In the genomic region with DNA sequence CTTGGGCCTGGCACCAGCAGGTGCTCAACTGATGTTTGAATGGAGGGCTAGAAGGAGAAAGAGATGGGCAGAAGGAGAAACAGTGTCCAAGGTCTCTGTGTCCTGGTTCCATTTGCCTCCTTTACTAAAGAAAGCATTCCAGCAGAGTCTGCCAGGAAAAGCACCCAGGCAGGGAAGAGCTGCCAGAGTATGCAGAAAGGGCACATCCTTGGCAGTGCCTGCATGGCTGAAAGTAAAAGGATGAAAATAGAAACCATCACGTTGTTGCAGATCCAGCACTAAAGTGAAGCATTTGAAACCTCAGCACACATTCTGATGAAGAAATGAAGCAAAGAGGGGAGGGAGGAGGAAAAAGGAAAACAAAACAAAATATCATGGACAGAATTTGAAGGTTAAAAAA, we compare ENCODE assay signal across 28 cellular contexts.
DNase-seq lines count a peak whose midpoint lies in the region; ATAC-seq and TF ChIP-seq lines count a peak whose summit lies in the region.
"Had no signal": no experiment of that assay in that cellular context is flagged by ENCODE, and none has a peak within 500 bp of the region (broad histone marks: within the 10 kb centered on the region; RNA-seq: fewer than 3 reads in every experiment).

No MANE protein-coding gene starts in this region.

- no peak for TF ChIP-seq CTCF in gastrocnemius medialis (IDR thresholded peaks at IDR 0.05 in 4 of 5, conservative IDR thresholded peaks at IDR 0.05 in 1 of 5)

- intact Hi-C loops in gastrocnemius medialis (cut with DNase I; ENCODE audit: low total_unique reads) = loop anchor here (5.0 kb wide), 1 partner anchor 369 kb away; no protein-coding TSS in a partner anchor

- in situ Hi-C loops in gastrocnemius medialis (cut with MboI; ENCODE audit: low sequenced_read_pairs in 4 of 4) = no loop called here

- no peak overlapping the region for H3K4me3 ChIP-seq in adipocyte (ENCODE audit: low read length)
- H3K4me3 ChIP-seq in gastrocnemius medialis = peak overlapping the region; percentile 11 to 37 (median 32)
- H3K4me3 ChIP-seq: adrenal gland, colonic mucosa, K562, stomach, thyroid gland, vagina had no signal

- ATAC-seq in left lobe of liver (peak; percentile 80), gastrocnemius medialis (peak; percentile 64), esophagus mucosa (no peak)
- ATAC-seq: CD8-positive, alpha-beta T cell; sciatic nerve had no signal

- DNase-seq in adipocyte (ENCODE audit: low read depth) = peak; percentile 34
- DNase-seq in fibroblast of gingiva (ENCODE audit: low read depth) = peak; percentile 84
- DNase-seq in left lobe of liver (ENCODE audit: low spot score) = peak; percentile 63
- DNase-seq in gastrocnemius medialis = peak; percentile 85 to 94
- no peak for DNase-seq in NK-92 (lab: John Stamatoyannopoulos, UW; ENCODE audit: unreplicated experiment)
- DNase-seq in islet precursor cell = no peak
- no peak for DNase-seq in NCI-H2081 treated with DMSO at 0.1 percent for 48 hours (lab: John Stamatoyannopoulos, UW)
- DNase-seq: activated CD4-positive, alpha-beta T cell treated with anti-CD3 and anti-CD28 coated beads, Interleukin-2, amount 50 U/mL, for 48 hours; activated CD4-positive, CD25-positive, alpha-beta regulatory T cell treated with anti-CD3 and anti-CD28 coated beads, Interleukin-2, amount 50 U/mL, for 72 hours; activated CD8-positive, alpha-beta memory T cell treated with anti-CD3 and anti-CD28 coated beads, Interleukin-2, amount 50 U/mL, for 4 hours; activated naive CD4-positive, alpha-beta T cell treated with Interleukin-2 at 50 U/mL for 16 hours; BE2C; CD8-positive, alpha-beta T cell; colonic mucosa; effector memory CD4-positive, alpha-beta T cell; NCI-H1105 treated with DMSO at 0.1 percent for 48 hours; NCI-H1930; NCI-H524 treated with DMSO at 0.1 percent for 48 hours; SIG-M5; stimulated activated CD4-positive, alpha-beta T cell treated with anti-CD3 and anti-CD28 coated beads, Interleukin-4, amount 100 ng/mL, for 1 hour; stomach; thyroid gland had no signal

- TF ChIP-seq POLR2A in gastrocnemius medialis (IDR thresholded peaks at IDR 0.05) = peak in 1 of 2 donors; percentile 63

- H3K4me1 ChIP-seq in adipocyte (ENCODE audit: control insufficient read depth, insufficient read depth, low read length) (peaks cover 20% of the 10 kb centered on the region), gastrocnemius medialis (peaks cover 57 to 61% of the 10 kb centered on the region in 2 donors)
- H3K4me1 ChIP-seq: adrenal gland, BE2C, colonic mucosa, stomach, thyroid gland had no signal

- no peak overlapping the region for H3K9ac ChIP-seq in adipocyte (ENCODE audit: low read length)

- H3K9me3 ChIP-seq in adipocyte (ENCODE audit: control insufficient read depth, low read length) (no peaks in the 10 kb centered on the region), gastrocnemius medialis (no peaks in the 10 kb centered on the region)
- H3K9me3 ChIP-seq: adrenal gland, BE2C, colonic mucosa, stomach, thyroid gland, vagina had no signal

- H3K27ac ChIP-seq in gastrocnemius medialis = peak overlapping the region; percentile 90 to 96 (median 92)
- H3K27ac ChIP-seq: adrenal gland, colonic mucosa, epithelial cell of prostate, stomach, thyroid gland, vagina had no signal

- no peaks in the 10 kb centered on the region for H3K36me3 ChIP-seq in adipocyte (ENCODE audit: control insufficient read depth, insufficient read depth, low read length, severe bottlenecking)
- no peaks in the 10 kb centered on the region for H3K36me3 ChIP-seq in gastrocnemius medialis
- H3K36me3 ChIP-seq: adrenal gland, BE2C, colonic mucosa, stomach, vagina had no signal

- H3K27me3 ChIP-seq in adipocyte (replicated peaks; ENCODE audit: control insufficient read depth, insufficient read depth, low read length) (no peaks in the 10 kb centered on the region), gastrocnemius medialis (no peaks in the 10 kb centered on the region)
- H3K27me3 ChIP-seq: adrenal gland, BE2C, colonic mucosa, stomach, thyroid gland, vagina had no signal

Comparison
In these comparisons a context has a peak if more than half of its experiments do, and no peak if none do; other contexts are left out.
1. DNase-seq: peak in adipocyte (single experiment), fibroblast of gingiva (single experiment), left lobe of liver (single experiment) and gastrocnemius medialis (2 of 2); none in NK-92 (single experiment), islet precursor cell (single experiment) and NCI-H2081 treated with DMSO at 0.1 percent for 48 hours (single experiment).